Comparison of ENCODE assay signal across 8 cellular contexts in genomic region chr12:81077686-81078441, GRCh38. TPM values are rescaled to one million over a fixed set of nuclear protein-coding genes. Genes with fewer than 3 reads are reported as not detected.
DNase-seq lines count a peak whose midpoint lies in the region; ATAC-seq and TF ChIP-seq lines count a peak whose summit lies in the region.

Gene ACSS3, plus strand, starts transcription at chr12:81078079. Its CDS starts 42 bp downstream, at chr12:81078121.

- H3K4me2 ChIP-seq in PC-3 (ENCODE audit: low read length) = no peak within 1 kb of the TSS

- H3K4me3 ChIP-seq in fibroblast of the aortic adventitia (ENCODE audit: low read depth, low read length) (peak within 1 kb of the TSS; percentile 55), PC-3 (ENCODE audit: low read length) (no peak within 1 kb of the TSS)

- TF ChIP-seq CTCF in fibroblast of the aortic adventitia (IDR thresholded peaks at IDR 0.05; ENCODE audit: insufficient read depth, low read length) (no peak), PC-3 (conservative IDR thresholded peaks at IDR 0.05; ENCODE audit: low read depth, low read length) (no peak)

- H4K20me1 ChIP-seq in PC-3 (ENCODE audit: low read length) = no peaks in the 10 kb centered on the region

- no peaks in the 10 kb centered on the region for H3K36me3 ChIP-seq in PC-3 (ENCODE audit: low read depth, low read length)

- intact Hi-C loops in PC-3 (cut with micrococcal nuclease) = no loop called here

- H3K9me2 ChIP-seq in PC-3 (replicated peaks; ENCODE audit: low read length) = no peaks in the 10 kb centered on the region

- no peak within 1 kb of the TSS for H2AFZ ChIP-seq in PC-3 (ENCODE audit: low read length)

- H3K27ac ChIP-seq in PC-3 (ENCODE audit: low read length) = no peak within 1 kb of the TSS

- CTCF ChIA-PET in PC-3 (lab: Charles Lee) = no interaction called here

- H3K27me3 ChIP-seq in PC-3 (ENCODE audit: low read length) = peaks cover 9% of the 10 kb centered on the region; the same call in 1 of the 2 replicates

- DNase-seq in ACHN = peak; percentile 60
- DNase-seq in NCI-H510A (lab: John Stamatoyannopoulos, UW) = peak; percentile 50
- peak; percentile 27 for DNase-seq in fibroblast of the aortic adventitia (ENCODE audit: low read depth)
- peak; percentile 65 for DNase-seq in myocyte (ENCODE audit: low read depth)
- no peak for DNase-seq in PC-3
- DNase-seq in NOMO-1 (lab: John Stamatoyannopoulos, UW; ENCODE audit: unreplicated experiment in 2 of 2) = no peak
- DNase-seq in central memory CD4-positive, alpha-beta T cell = no peak
- no peak for DNase-seq in T-helper 2 cell

- POLR2A ChIA-PET in PC-3 (lab: Charles Lee; ENCODE audit: unreplicated experiment) = no interaction called here

- no peaks in the 10 kb centered on the region for H3K79me2 ChIP-seq in PC-3 (ENCODE audit: low read length)

- ATAC-seq in PC-3 = no peak

- BruUV-seq in PC-3 (replicated peaks; lab: Mats Ljungman, UMichigan) = no TSS peak

- in situ Hi-C loops in ACHN (cut with HindIII; ENCODE audit: low pct_ligation_motif_present, low pct_unique_long_range_greater_than_20kb, low sequenced_read_pairs) = no loop called here

- H3K4me1 ChIP-seq in PC-3 (ENCODE audit: insufficient read depth, low read length) = no peaks in the 10 kb centered on the region

- H3K9ac ChIP-seq in PC-3 (ENCODE audit: low read length) = no peak within 1 kb of the TSS

- no peaks in the 10 kb centered on the region for H3K9me3 ChIP-seq in PC-3 (ENCODE audit: low read length)

- no peaks in the 10 kb centered on the region for H3F3A ChIP-seq in PC-3 (ENCODE audit: low read length, unreplicated experiment)

RNA-seq across cellular contexts. Expression of gene ACSS3, which starts in this region (rescaled TPM):
- total RNA-seq in fibroblast of the aortic adventitia (ENCODE audit: low replicate concordance) = 24.5 and 25.3 TPM in 2 replicates
- 2.9 and 5.8 TPM in 2 replicates for total RNA-seq in myocyte
- polyA plus RNA-seq in myocyte (2012) = 2.9 TPM
- total RNA-seq in PC-3 (2014; rRNA removed) = not detected in 2 replicates

Comparison
In these comparisons a context has a peak if more than half of its experiments do, and no peak if none do; other contexts are left out.
1. DNase-seq: peak in ACHN (single experiment), NCI-H510A (single experiment), fibroblast of the aortic adventitia (single experiment) and myocyte (single experiment); none in PC-3 (single experiment), NOMO-1 (0 of 2), central memory CD4-positive, alpha-beta T cell (single experiment) and T-helper 2 cell (0 of 5).